27 cellular contexts compared by ENCODE assay signal in the genomic region with DNA sequence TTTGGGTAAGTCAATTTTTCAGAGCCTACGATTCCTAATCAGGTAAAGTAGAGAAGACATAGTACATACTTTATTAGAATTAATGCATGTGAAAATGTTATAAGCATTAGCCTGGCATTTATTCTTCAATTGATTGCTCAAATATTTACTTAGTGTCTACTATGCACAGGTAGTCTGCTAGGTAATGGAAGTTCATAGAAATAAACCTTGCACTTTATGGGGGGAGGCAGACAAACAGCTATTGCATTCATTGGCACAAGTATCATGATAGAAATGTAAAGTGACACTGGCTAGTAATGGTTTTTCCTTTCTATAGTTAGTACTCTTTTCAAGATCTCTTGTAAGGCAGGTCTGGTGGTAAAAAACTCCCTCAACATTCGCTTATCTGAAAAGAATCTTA. TPM values are rescaled to one million over a fixed set of nuclear protein-coding genes. Genes with fewer than 3 reads are reported as not detected.
DNase-seq lines count a peak whose midpoint lies in the region; ATAC-seq, FAIRE-seq and TF ChIP-seq lines count a peak whose summit lies in the region.
"Had no signal": no experiment of that assay in that cellular context is flagged by ENCODE, and none has a peak within 500 bp of the region (broad histone marks: within the 10 kb centered on the region; RNA-seq: fewer than 3 reads in every experiment).

No MANE protein-coding gene starts in this region.

- no peaks in the 10 kb centered on the region for H3K4me1 ChIP-seq in HEK293 (ENCODE audit: control insufficient read depth, insufficient read depth, low read length)
- peaks cover 0 to 4% (median 0%) of the 10 kb centered on the region in 4 donors for H3K4me1 ChIP-seq in liver (ENCODE audit: control insufficient read depth in 4 of 4, insufficient read depth in 4 of 4, low read length in 3 of 4)
- H3K4me1 ChIP-seq in small intestine (ENCODE audit: control insufficient read depth in 2 of 2, insufficient read depth in 1 of 2, low read depth in 1 of 2, low read length in 1 of 2): no peaks in the 10 kb centered on the region
- no peaks in the 10 kb centered on the region for H3K4me1 ChIP-seq in kidney (ENCODE audit: control insufficient read depth in 1 of 2, insufficient read depth in 1 of 2, low read depth in 1 of 2, low read length in 2 of 2)
- no peaks in the 10 kb centered on the region for H3K4me1 ChIP-seq in sigmoid colon
- H3K4me1 ChIP-seq: Caco-2 had no signal

- H3K4me3 ChIP-seq in HEK293 (ENCODE audit: low read depth, low read length): no peak overlapping the region
- H3K4me3 ChIP-seq in liver (ENCODE audit: low read depth in 1 of 3, low read length in 3 of 3): no peak overlapping the region
- no peak overlapping the region for H3K4me3 ChIP-seq in small intestine (ENCODE audit: low read depth in 1 of 2, low read length in 2 of 2)
- no peak overlapping the region for H3K4me3 ChIP-seq in kidney (ENCODE audit: low read length in 2 of 2)
- H3K4me3 ChIP-seq in sigmoid colon: no peak overlapping the region
- H3K4me3 ChIP-seq: A549; BLaER1 treated with 17β-estradiol and CSF1 and Interleukin-3, amounts not matched to agents 10 nM and 100 nM; GM12878 had no signal

- DNase-seq in left lobe of liver (ENCODE audit: low spot score): no peak
- DNase-seq in small intestine: peak; percentile 5
- DNase-seq in kidney: no peak
- DNase-seq in sigmoid colon: no peak
- DNase-seq in DMS 273 (lab: John Stamatoyannopoulos, UW; ENCODE audit: unreplicated experiment): no peak
- DNase-seq: AML-193; Caco-2; Calu3; CD4-positive, alpha-beta T cell; CD8-positive, alpha-beta T cell; DMS 273 treated with DMSO at 0.1 percent for 48 hours; DMS153; DMS53; DMS79; DND-41; EL; GDM1 had no signal

- H3K27ac ChIP-seq in HEK293 (ENCODE audit: extremely low read depth, low read depth, low read length): no peak overlapping the region
- no peak overlapping the region for H3K27ac ChIP-seq in liver (ENCODE audit: low read depth in 1 of 2, low read length in 2 of 2)
- no peak overlapping the region for H3K27ac ChIP-seq in small intestine (ENCODE audit: low read depth in 1 of 2, low read length in 1 of 2)
- H3K27ac ChIP-seq in kidney (ENCODE audit: low read depth in 2 of 2, low read length in 2 of 2): no peak overlapping the region
- no peak overlapping the region for H3K27ac ChIP-seq in sigmoid colon
- H3K27ac ChIP-seq: 22Rv1; A549; BLaER1 treated with 17β-estradiol and CSF1 and Interleukin-3, amounts not matched to agents 10 nM and 100 nM; C4-2B had no signal

- no peak for TF ChIP-seq CTCF in HEK293 (tag by site-specific recombination; IDR thresholded peaks at IDR 0.05)
- no peak for TF ChIP-seq CTCF in liver (IDR thresholded peaks at IDR 0.05; ENCODE audit: low read depth, low read length, missing input control)
- TF ChIP-seq CTCF in kidney (IDR thresholded peaks at IDR 0.05; ENCODE audit: borderline replicate concordance, extremely low read depth, insufficient read depth): no peak
- no peak for TF ChIP-seq CTCF in sigmoid colon (IDR thresholded peaks at IDR 0.05)

- no peak for TF ChIP-seq RAD21 in liver (IDR thresholded peaks at IDR 0.05)

- H3K9ac ChIP-seq in liver (ENCODE audit: low read depth in 1 of 2, low read length in 2 of 2) (no peak overlapping the region), kidney (ENCODE audit: low read length in 2 of 2) (no peak overlapping the region)
- H3K9ac ChIP-seq: BLaER1 treated with 17β-estradiol and CSF1 and Interleukin-3, amounts not matched to agents 10 nM and 100 nM had no signal

- WGBS in liver: 97% methylated on average over 2 of the region's 2 CpGs
- 74 to 87% (median 86%) methylated on average over 2 of the region's 2 CpGs for WGBS in small intestine, 3 donors
- 89 to 96% methylated on average over 2 of the region's 2 CpGs for WGBS in sigmoid colon, 2 donors

- TF ChIP-seq EP300 in sigmoid colon (IDR thresholded peaks at IDR 0.05): no peak

- intact Hi-C loops in kidney (cut with DNase I): no loop called here
- intact Hi-C loops in sigmoid colon (cut with DNase I): no loop called here

- peaks cover 0 to 4% of the 10 kb centered on the region in 2 experiments; a peak in 1 of 3 replicates for H3K36me3 ChIP-seq in HEK293 (ENCODE audit: control insufficient read depth in 2 of 2, insufficient read depth in 1 of 2, low read length in 2 of 2)
- no peaks in the 10 kb centered on the region for H3K36me3 ChIP-seq in liver (ENCODE audit: control insufficient read depth in 4 of 4, insufficient read depth in 3 of 4, low read depth in 1 of 4, low read length in 3 of 4)
- H3K36me3 ChIP-seq in small intestine (ENCODE audit: control insufficient read depth in 2 of 2, insufficient read depth in 2 of 2, low read length in 2 of 2): no peaks in the 10 kb centered on the region
- H3K36me3 ChIP-seq in kidney (ENCODE audit: control insufficient read depth in 1 of 2, insufficient read depth in 2 of 2, low read length in 2 of 2): no peaks in the 10 kb centered on the region
- peaks cover 0 to 6% (median 0%) of the 10 kb centered on the region in 4 donors for H3K36me3 ChIP-seq in sigmoid colon

- ATAC-seq in left lobe of liver: peak; percentile 79
- ATAC-seq: A549; CD8-positive, alpha-beta T cell; GM12878 had no signal

- H3K9me3 ChIP-seq in HEK293 (ENCODE audit: control insufficient read depth, insufficient read depth, low read depth, low read length) (no peaks in the 10 kb centered on the region), liver (ENCODE audit: control insufficient read depth in 4 of 4, low read length in 3 of 4) (no peaks in the 10 kb centered on the region), small intestine (ENCODE audit: control insufficient read depth, low read depth) (no peaks in the 10 kb centered on the region), kidney (ENCODE audit: control insufficient read depth in 1 of 2, low read length in 2 of 2) (no peaks in the 10 kb centered on the region), sigmoid colon (no peaks in the 10 kb centered on the region)
- H3K9me3 ChIP-seq: A549; BLaER1 treated with 17β-estradiol and CSF1 and Interleukin-3, amounts not matched to agents 10 nM and 100 nM; Caco-2 had no signal

- H3K27me3 ChIP-seq in liver (ENCODE audit: control insufficient read depth in 4 of 4, insufficient read depth in 4 of 4, low read length in 3 of 4) (no peaks in the 10 kb centered on the region), small intestine (ENCODE audit: control insufficient read depth in 2 of 2, insufficient read depth in 2 of 2, low read length in 2 of 2) (no peaks in the 10 kb centered on the region), sigmoid colon (no peaks in the 10 kb centered on the region)
- H3K27me3 ChIP-seq: BLaER1 treated with 17β-estradiol and CSF1 and Interleukin-3, amounts not matched to agents 10 nM and 100 nM had no signal

- TF ChIP-seq POLR2A in sigmoid colon (IDR thresholded peaks at IDR 0.05): no peak

- POLR2A ChIA-PET in HEK293 (lab: Yijun Ruan, JAX): no interaction called here

- CTCF ChIA-PET in HEK293 (lab: Yijun Ruan, JAX): interaction anchor here (0.6 to 1.0 kb wide), 2 partner anchors 57 to 222 kb away, joined by 3 to 4 read pairs; no protein-coding TSS in a partner anchor

- FAIRE-seq in small intestine (lab: Jason Lieb, UNC) (no peak), kidney (lab: Jason Lieb, UNC) (no peak)
- FAIRE-seq: A549, D721Med, GM12878, GM12892, GM18507 had no signal

TF ChIP-seq in HEK293, 187 proteins besides CTCF, POLR2A, EP300 and RAD21:
- TF ChIP-seq ZNF266 (tag by site-specific recombination; IDR thresholded peaks at IDR 0.05; ENCODE audit: low read depth): no peak
- TF ChIP-seq ZNF10 (tag by site-specific recombination; IDR thresholded peaks at IDR 0.05): peak; percentile 54; the same call in 1 of the 2 replicates

TF ChIP-seq in liver, 16 proteins besides CTCF, POLR2A, EP300 and RAD21 (continues in another document):
- TF ChIP-seq EGR1 (IDR thresholded peaks at IDR 0.05; ENCODE audit: low read depth in 2 of 2): no peak
- peak; percentile 43 to 56 for TF ChIP-seq HNF4A (conservative IDR thresholded peaks at IDR 0.05)
- TF ChIP-seq GABPA (IDR thresholded peaks at IDR 0.05 in 1 of 2, conservative IDR thresholded peaks at IDR 0.05 in 1 of 2): no peak
- no peak for TF ChIP-seq JUND (IDR thresholded peaks at IDR 0.05)
- TF ChIP-seq YY1 (IDR thresholded peaks at IDR 0.05): peak; percentile 42
- TF ChIP-seq FOXA1 (IDR thresholded peaks at IDR 0.05): no peak
- no peak for TF ChIP-seq HNF4G (IDR thresholded peaks at IDR 0.05)
- no peak for TF ChIP-seq SP1 (IDR thresholded peaks at IDR 0.05)
- TF ChIP-seq, protein P1, sequence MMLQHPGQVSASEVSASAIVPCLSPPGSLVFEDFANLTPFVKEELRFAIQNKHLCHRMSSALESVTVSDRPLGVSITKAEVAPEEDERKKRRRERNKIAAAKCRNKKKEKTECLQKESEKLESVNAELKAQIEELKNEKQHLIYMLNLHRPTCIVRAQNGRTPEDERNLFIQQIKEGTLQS (IDR thresholded peaks at IDR 0.05): no peak
- TF ChIP-seq RXRA (IDR thresholded peaks at IDR 0.05): peak; percentile 32 to 57
- TF ChIP-seq, protein P2, sequence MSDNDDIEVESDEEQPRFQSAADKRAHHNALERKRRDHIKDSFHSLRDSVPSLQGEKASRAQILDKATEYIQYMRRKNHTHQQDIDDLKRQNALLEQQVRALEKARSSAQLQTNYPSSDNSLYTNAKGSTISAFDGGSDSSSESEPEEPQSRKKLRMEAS (IDR thresholded peaks at IDR 0.05): no peak
- TF ChIP-seq TAF1 (conservative IDR thresholded peaks at IDR 0.05): no peak
- TF ChIP-seq FOXA2 (IDR thresholded peaks at IDR 0.05): no peak
- TF ChIP-seq, protein P3, sequence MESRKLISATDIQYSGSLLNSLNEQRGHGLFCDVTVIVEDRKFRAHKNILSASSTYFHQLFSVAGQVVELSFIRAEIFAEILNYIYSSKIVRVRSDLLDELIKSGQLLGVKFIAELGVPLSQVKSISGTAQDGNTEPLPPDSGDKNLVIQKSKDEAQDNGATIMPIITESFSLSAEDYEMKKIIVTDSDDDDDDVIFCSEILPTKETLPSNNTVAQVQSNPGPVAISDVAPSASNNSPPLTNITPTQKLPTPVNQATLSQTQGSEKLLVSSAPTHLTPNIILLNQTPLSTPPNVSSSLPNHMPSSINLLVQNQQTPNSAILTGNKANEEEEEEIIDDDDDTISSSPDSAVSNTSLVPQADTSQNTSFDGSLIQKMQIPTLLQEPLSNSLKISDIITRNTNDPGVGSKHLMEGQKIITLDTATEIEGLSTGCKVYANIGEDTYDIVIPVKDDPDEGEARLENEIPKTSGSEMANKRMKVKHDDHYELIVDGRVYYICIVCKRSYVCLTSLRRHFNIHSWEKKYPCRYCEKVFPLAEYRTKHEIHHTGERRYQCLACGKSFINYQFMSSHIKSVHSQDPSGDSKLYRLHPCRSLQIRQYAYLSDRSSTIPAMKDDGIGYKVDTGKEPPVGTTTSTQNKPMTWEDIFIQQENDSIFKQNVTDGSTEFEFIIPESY (IDR thresholded peaks at IDR 0.05): no peak
- no peak for TF ChIP-seq NR2F2 (IDR thresholded peaks at IDR 0.05)

RNA-seq across cellular contexts. Expression of gene ZNHIT6, which starts 44.9 kb away (rescaled TPM):
- 3.4 TPM for total RNA-seq in left lobe of liver
- total RNA-seq in liver: 1 to 10 TPM; 3.3 to 4.0 TPM
- 1 to 10 TPM; 2.2 to 3.1 TPM for polyA plus RNA-seq in liver
- 1 to 10 TPM; 2.5 to 9.2 (median 3.8) TPM for polyA plus RNA-seq in small intestine
- total RNA-seq in kidney: 17.5 TPM
- 5.8 TPM for polyA plus RNA-seq in kidney (ENCODE audit: insufficient read depth, low read depth, low replicate concordance)
- total RNA-seq in sigmoid colon: 10 to 100 TPM; 12.5 to 20.0 (median 15.8) TPM
- polyA plus RNA-seq in sigmoid colon: 10 to 100 TPM in 1 of 3 donors, 1 to 10 TPM in 2; 3.9 to 10.7 (median 6.0) TPM
